In genomic region chr2:111031546-111032484, GRCh38 we compare ENCODE assay signal across 17 cellular contexts.
DNase-seq lines count a peak whose midpoint lies in the region; ATAC-seq, FAIRE-seq and TF ChIP-seq lines count a peak whose summit lies in the region.
"Had no signal": no experiment of that assay in that cellular context is flagged by ENCODE, and none has a peak within 500 bp of the region (broad histone marks: within the 10 kb centered on the region; RNA-seq: fewer than 3 reads in every experiment).

No MANE protein-coding gene starts in this region.

- POLR2A ChIA-PET in A549 (lab: Yijun Ruan, JAX) (no interaction called here), HCT116 (lab: Charles Lee) (interaction anchor here (1.2 to 1.3 kb wide), 2 partner anchors 12 to 89 kb away, joined by 3 to 7 read pairs; partner anchors contain the start of gene BCL2L11)

- no peak for TF ChIP-seq EP300 in A549 (IDR thresholded peaks at IDR 0.05)
- TF ChIP-seq EP300 in esophagus muscularis mucosa (IDR thresholded peaks at IDR 0.05) = no peak

- ATAC-seq in A549 = no peak
- no peak for ATAC-seq in HCT116
- peak in 3 of 4 donors; percentile 12 to 83 (median 13) for ATAC-seq in right lobe of liver
- no peak for ATAC-seq in pancreas
- no peak for ATAC-seq in HG03571 (IDR thresholded peaks at IDR 0.05; ENCODE audit: unreplicated experiment)
- ATAC-seq: activated CD8-positive, alpha-beta memory T cell treated with anti-CD3 and anti-CD28 coated beads, Interleukin-2, amount 10 ng/mL, durations not matched to agents 7 days and 5 days had no signal

- intact Hi-C loops in HCT116 (cut with micrococcal nuclease) (no loop called here), esophagus muscularis mucosa (cut with DNase I) (no loop called here), right lobe of liver (cut with DNase I) (no loop called here), pancreas (cut with DNase I) (no loop called here)

- TF ChIP-seq POLR2A in A549 (IDR thresholded peaks at IDR 0.05; ENCODE audit: low read length) (no peak), HCT116 (IDR thresholded peaks at IDR 0.05; ENCODE audit: borderline replicate concordance, extremely low read depth, insufficient read depth, insufficient read length) (no peak), esophagus muscularis mucosa (IDR thresholded peaks at IDR 0.05; ENCODE audit: low read depth) (no peak), right lobe of liver (IDR thresholded peaks at IDR 0.05) (no peak)

- H4K20me1 ChIP-seq in HCT116 (ENCODE audit: insufficient read depth) = no peaks in the 10 kb centered on the region

- no peak overlapping the region for H2AFZ ChIP-seq in HCT116 (ENCODE audit: low read depth, low read length, poor library complexity, severe bottlenecking)

- DNase-seq in A549 (ENCODE audit: low read depth in 1 of 2, low spot score in 1 of 2) (no peak), HCT116 (ENCODE audit: low read depth, low spot score) (no peak), esophagus muscularis mucosa (ENCODE audit: extremely low spot score) (peak; percentile 57), right lobe of liver (no peak), pancreas (no peak), NCI-H2107 treated with DMSO at 0.1 percent for 48 hours (lab: John Stamatoyannopoulos, UW; ENCODE audit: unreplicated experiment) (no peak)
- DNase-seq in activated T-cell treated with anti-CD3 and anti-CD28 coated beads, Interleukin-2, amount 50 U/mL, for 1 hour = no peak
- DNase-seq: activated CD4-positive, CD25-positive, alpha-beta regulatory T cell; activated CD8-positive, alpha-beta memory T cell treated with anti-CD3 and anti-CD28 coated beads, Interleukin-2, amount 10 ng/mL, durations not matched to agents 7 days and 5 days; activated gamma-delta T cell; head of caudate nucleus; HFFc6 had no signal

- H3K27ac ChIP-seq in A549 (peak overlapping the region; percentile 65 to 81; a peak in 4 of 6 replicates), HCT116 (ENCODE audit: low read depth, low read length) (peak overlapping the region; percentile 55), esophagus muscularis mucosa (replicated peaks in 1 of 4) (no peak overlapping the region), right lobe of liver (no peak overlapping the region), pancreas (no peak overlapping the region)
- H3K27ac ChIP-seq: ascending aorta, prostate gland, RWPE1 had no signal

- H3K4me2 ChIP-seq in A549 = peak overlapping the region; percentile 63
- H3K4me2 ChIP-seq in HCT116 (ENCODE audit: low read length) = peak overlapping the region; percentile 85

- H3K9ac ChIP-seq in HCT116 (ENCODE audit: low read length) = peak overlapping the region; percentile 63

- CTCF ChIA-PET in A549 (lab: Yijun Ruan, JAX) = interaction anchor here (0.9 to 1.5 kb wide), 2 partner anchors 31 to 220 kb away, joined by 3 to 4 read pairs; no protein-coding TSS in a partner anchor
- CTCF ChIA-PET in HCT116 (lab: Charles Lee) = interaction anchor here (0.8 kb wide), 1 partner anchor 86 kb away, joined by 4 read pairs; no protein-coding TSS in a partner anchor

- RAD21 ChIA-PET in HCT116 (lab: Charles Lee; ENCODE audit: low non-redundant PET in 1 of 2, low total read pairs in 2 of 2, uncharacterized antibody in 2 of 2, unreplicated experiment in 2 of 2) = no interaction called here

- H3K36me3 ChIP-seq in HCT116 (ENCODE audit: control insufficient read depth in 1 of 2, insufficient read depth in 2 of 2, low read length in 2 of 2) (no peaks in the 10 kb centered on the region), esophagus muscularis mucosa (no peaks in the 10 kb centered on the region), right lobe of liver (no peaks in the 10 kb centered on the region), pancreas (no peaks in the 10 kb centered on the region)
- H3K36me3 ChIP-seq: ascending aorta, prostate gland had no signal

- H3K27me3 ChIP-seq in HCT116 (ENCODE audit: insufficient read depth, low read length) (no peaks in the 10 kb centered on the region), esophagus muscularis mucosa (peaks cover 0 to 8% (median 0%) of the 10 kb centered on the region in 4 donors), right lobe of liver (no peaks in the 10 kb centered on the region), pancreas (no peaks in the 10 kb centered on the region)
- H3K27me3 ChIP-seq: ascending aorta had no signal

- H3K9me2 ChIP-seq in HCT116 (ENCODE audit: insufficient read depth) = no peaks in the 10 kb centered on the region

- TF ChIP-seq CTCF in A549 (IDR thresholded peaks at IDR 0.05) = no peak
- TF ChIP-seq CTCF in HCT116 (IDR thresholded peaks at IDR 0.05 in 2 of 3, conservative IDR thresholded peaks at IDR 0.05 in 1 of 3; ENCODE audit: borderline replicate concordance in 1 of 3, insufficient read depth in 1 of 3, low read depth in 2 of 3, low read length in 2 of 3) = no peak
- TF ChIP-seq CTCF in esophagus muscularis mucosa (IDR thresholded peaks at IDR 0.05) = no peak
- no peak for TF ChIP-seq CTCF in right lobe of liver (IDR thresholded peaks at IDR 0.05)
- no peak for TF ChIP-seq CTCF in pancreas (IDR thresholded peaks at IDR 0.05)

- H3K4me3 ChIP-seq in A549 = no peak overlapping the region
- peak overlapping the region in 1 of 2 experiments; percentile 51; a peak in 1 of 4 replicates for H3K4me3 ChIP-seq in HCT116 (replicated peaks in 1 of 2; ENCODE audit: low read depth in 1 of 2, low read length in 2 of 2)
- no peak overlapping the region for H3K4me3 ChIP-seq in esophagus muscularis mucosa
- H3K4me3 ChIP-seq in right lobe of liver = no peak overlapping the region
- no peak overlapping the region for H3K4me3 ChIP-seq in pancreas
- H3K4me3 ChIP-seq: ascending aorta, prostate gland had no signal

- TSS peak; percentile 99 for BruUV-seq in HCT116 (replicated peaks; lab: Mats Ljungman, UMichigan)

- no peak for FAIRE-seq in A549 (lab: Jason Lieb, UNC)
- FAIRE-seq in pancreas (lab: Jason Lieb, UNC) = no peak
- FAIRE-seq: colon had no signal

- 70% methylated on average over 15 of the region's 16 CpGs for WGBS in A549 (ENCODE audit: missing lambda C conversion rate)
- WGBS in esophagus muscularis mucosa = 69% methylated on average over 16 of the region's 16 CpGs
- WGBS in right lobe of liver (ENCODE audit: insufficient coverage, low coverage, low lambda C conversion rate, missing lambda C conversion rate) = 46% methylated on average over 12 of the region's 16 CpGs
- 48 to 53% methylated on average over 16 of the region's 16 CpGs for WGBS in pancreas, 2 donors

- H3K4me1 ChIP-seq in A549 (peaks cover 22% of the 10 kb centered on the region), HCT116 (ENCODE audit: control insufficient read depth in 1 of 2, insufficient read depth in 2 of 2, low read length in 2 of 2) (peaks cover 33 to 57% of the 10 kb centered on the region in 2 experiments), esophagus muscularis mucosa (no peaks in the 10 kb centered on the region), right lobe of liver (peaks cover 0 to 9% (median 4%) of the 10 kb centered on the region in 4 donors), pancreas (peaks cover 0 to 3% (median 0%) of the 10 kb centered on the region in 3 donors)
- H3K4me1 ChIP-seq: ascending aorta, prostate gland had no signal

- H3K79me2 ChIP-seq in HCT116 (ENCODE audit: insufficient read depth, low read length) = no peaks in the 10 kb centered on the region

- H3K9me3 ChIP-seq in A549 = no peaks in the 10 kb centered on the region
- H3K9me3 ChIP-seq in HCT116 (ENCODE audit: control insufficient read depth in 1 of 2, insufficient read depth in 1 of 2, low read depth in 1 of 2, low read length in 2 of 2) = no peaks in the 10 kb centered on the region
- peaks cover 0 to 5% (median 0%) of the 10 kb centered on the region in 4 donors for H3K9me3 ChIP-seq in esophagus muscularis mucosa
- no peaks in the 10 kb centered on the region for H3K9me3 ChIP-seq in right lobe of liver
- H3K9me3 ChIP-seq in pancreas = no peaks in the 10 kb centered on the region
- H3K9me3 ChIP-seq: ascending aorta, prostate gland had no signal

- TF ChIP-seq RAD21 in A549 (conservative IDR thresholded peaks at IDR 0.05 in 1 of 2, IDR thresholded peaks at IDR 0.05 in 1 of 2) (no peak), HCT116 (IDR thresholded peaks at IDR 0.05; ENCODE audit: low read depth) (no peak)

TF ChIP-seq in A549, 52 proteins besides CTCF, POLR2A, EP300 and RAD21 (continues in another document):
- TF ChIP-seq BHLHE40 (IDR thresholded peaks at IDR 0.05; ENCODE audit: low read depth, low read length) (no peak), NPAS2 (CRISPR knock-in tag; IDR thresholded peaks at IDR 0.05; ENCODE audit: borderline replicate concordance) (no peak), E2F6 (IDR thresholded peaks at IDR 0.05; ENCODE audit: borderline replicate concordance, low read depth) (no peak), HES2 (IDR thresholded peaks at IDR 0.05) (no peak), JUN (IDR thresholded peaks at IDR 0.05) (no peak)

TF ChIP-seq in HCT116, 20 proteins besides CTCF, POLR2A, EP300 and RAD21 (continues in another document):
- TF ChIP-seq EZH2phosphoT487 (IDR thresholded peaks at IDR 0.05; ENCODE audit: borderline replicate concordance) (no peak), TCF7L2 (IDR thresholded peaks at IDR 0.05; ENCODE audit: borderline replicate concordance, extremely low read depth, insufficient read depth, insufficient read length) (no peak), EGR1 (IDR thresholded peaks at IDR 0.05; ENCODE audit: low read depth) (no peak), ATF3 (IDR thresholded peaks at IDR 0.05) (no peak)

Comparison
In these comparisons a context has a peak if more than half of its experiments do, and no peak if none do; other contexts are left out.
1. ATAC-seq: peak in right lobe of liver (3 of 4); none in A549 (0 of 2), HCT116 (single experiment), pancreas (0 of 4) and HG03571 (single experiment).
2. H3K27ac ChIP-seq: peak in A549 (2 of 2) and HCT116 (single experiment); none in esophagus muscularis mucosa (0 of 4), right lobe of liver (0 of 3) and pancreas (0 of 4).